ENCODE assay signal across 24 cellular contexts in the genomic region with DNA sequence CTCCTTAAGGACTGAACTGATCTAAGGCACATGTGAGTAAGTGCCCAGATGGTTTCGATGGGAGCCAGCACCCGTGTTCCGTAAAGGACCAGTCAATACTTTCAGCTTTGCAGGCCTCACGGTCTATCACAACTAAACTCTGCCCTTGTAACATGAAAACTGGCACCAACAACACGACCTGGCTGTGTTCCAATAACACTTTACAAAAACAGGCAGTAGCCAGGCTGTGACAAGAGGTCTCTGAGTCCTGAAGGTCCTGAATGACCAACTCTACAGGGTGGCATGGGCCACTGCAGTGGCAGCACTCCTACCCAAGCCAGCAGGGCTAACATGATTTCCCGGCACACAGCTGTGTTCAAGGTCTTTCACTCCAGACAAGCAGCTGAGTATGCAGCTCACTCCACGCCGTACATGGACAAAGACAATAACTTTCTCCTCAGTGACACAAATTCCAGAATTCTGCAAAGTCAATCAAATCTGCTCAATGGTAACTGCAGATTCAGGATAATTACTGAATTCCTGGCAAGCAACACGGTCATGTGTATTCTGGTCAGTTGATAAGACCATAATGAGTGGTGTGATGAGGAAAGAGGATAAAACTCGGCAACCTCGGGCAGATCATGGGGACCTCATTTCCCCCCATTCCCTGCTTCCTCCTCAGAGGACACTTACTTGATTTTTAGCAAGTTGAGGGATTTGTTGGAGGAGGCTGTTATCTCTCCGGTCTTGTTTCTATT. TPM values are rescaled to one million over a fixed set of nuclear protein-coding genes. Genes with fewer than 3 reads are reported as not detected.
A peak's percentile ranks its signal among the peaks of the same experiment; 100 is the strongest.
DNase-seq lines count a peak whose midpoint lies in the region; ATAC-seq and TF ChIP-seq lines count a peak whose summit lies in the region.
"Had no signal": no experiment of that assay in that cellular context is flagged by ENCODE, and none has a peak within 500 bp of the region (broad histone marks: within the 10 kb centered on the region; RNA-seq: fewer than 3 reads in every experiment).

No MANE protein-coding gene starts in this region.

- H3K27ac ChIP-seq in HEK293 (ENCODE audit: extremely low read depth, low read depth, low read length) (peak overlapping the region; percentile 6; the same call in 1 of the 2 replicates), left lung (no peak overlapping the region), SJCRH30 (no peak overlapping the region)
- H3K27ac ChIP-seq: esophagus squamous epithelium, HL-60, prostate gland, thoracic aorta had no signal

- H3K4me3 ChIP-seq in HEK293 (ENCODE audit: low read depth, low read length) (no peak overlapping the region), left lung (no peak overlapping the region), SJCRH30 (no peak overlapping the region)
- H3K4me3 ChIP-seq: breast epithelium, esophagus squamous epithelium, prostate gland, thoracic aorta had no signal

- H3K36me3 ChIP-seq in HEK293 (ENCODE audit: control insufficient read depth in 2 of 2, insufficient read depth in 1 of 2, low read length in 2 of 2) = peaks cover 75 to 83% of the 10 kb centered on the region in 2 experiments
- H3K36me3 ChIP-seq in left lung = peaks cover 11 to 99% of the 10 kb centered on the region in 2 donors
- peaks cover 88% of the 10 kb centered on the region for H3K36me3 ChIP-seq in SJCRH30

- H3K4me1 ChIP-seq in HEK293 (ENCODE audit: control insufficient read depth, insufficient read depth, low read length) (no peaks in the 10 kb centered on the region), left lung (peaks cover 0 to 3% of the 10 kb centered on the region in 2 donors), SJCRH30 (no peaks in the 10 kb centered on the region)
- H3K4me1 ChIP-seq: breast epithelium, esophagus squamous epithelium, prostate gland had no signal

- H3K9me3 ChIP-seq in HEK293 (ENCODE audit: control insufficient read depth, insufficient read depth, low read depth, low read length) = no peaks in the 10 kb centered on the region
- no peaks in the 10 kb centered on the region for H3K9me3 ChIP-seq in left lung
- H3K9me3 ChIP-seq in SJCRH30 (replicated peaks) = no peaks in the 10 kb centered on the region
- H3K9me3 ChIP-seq: breast epithelium, esophagus squamous epithelium, prostate gland, thoracic aorta had no signal

- peak; percentile 49 for ATAC-seq in left lung
- peak; percentile 48 for ATAC-seq in sciatic nerve
- ATAC-seq in GM19397 (IDR thresholded peaks at IDR 0.05; ENCODE audit: unreplicated experiment) = no peak
- no peak for ATAC-seq in HG02623 (IDR thresholded peaks at IDR 0.05; ENCODE audit: unreplicated experiment)
- ATAC-seq: activated naive CD8-positive, alpha-beta T cell treated with anti-CD3 and anti-CD28 coated beads, Interleukin-2, amount 50 U/mL, for 24 hours; CD8-positive, alpha-beta T cell; natural killer cell treated with Interleukin-12 subunit alpha and Interleukin-12 subunit beta and Interleukin-15 and Interleukin-18, amount 100 ng/mL, for 72 hours had no signal

- H3K27me3 ChIP-seq in left lung (no peaks in the 10 kb centered on the region), SJCRH30 (no peaks in the 10 kb centered on the region)
- H3K27me3 ChIP-seq: breast epithelium, esophagus squamous epithelium had no signal

- intact Hi-C loops in left lung (cut with DNase I) = no loop called here
- intact Hi-C loops in sciatic nerve (cut with DNase I) = no loop called here

- CTCF ChIA-PET in HEK293 (lab: Yijun Ruan, JAX) = interaction anchor here (1.1 to 1.6 kb wide), 2 partner anchors 14 to 20 kb away, joined by 3 to 6 read pairs; no protein-coding TSS in a partner anchor

- peak; percentile 24 to 48 for DNase-seq in dermis microvascular lymphatic vessel endothelial cell (ENCODE audit: low read depth in 2 of 2)
- peak in 1 of 2 donors; percentile 2 for DNase-seq in left lung
- no peak for DNase-seq in sciatic nerve (ENCODE audit: low spot score)
- DNase-seq in cortex of kidney (lab: John Stamatoyannopoulos, UW) = no peak
- no peak for DNase-seq in SJCRH30
- DNase-seq: activated naive CD8-positive, alpha-beta T cell treated with anti-CD3 and anti-CD28 coated beads, Interleukin-2, amount 50 U/mL, for 24 hours; CD8-positive, alpha-beta T cell; DMS79; esophagus squamous epithelium; glutamatergic neuron; HCEC 1CT; mesendoderm; NCI-H1930; NK-92 treated with Interleukin-12 subunit alpha and Interleukin-12 subunit beta, amount 100 ng/mL, for 24 hours; SW 1271 had no signal

- TF ChIP-seq CTCF in HEK293 (tag by site-specific recombination; IDR thresholded peaks at IDR 0.05) (no peak), left lung (IDR thresholded peaks at IDR 0.05) (no peak)

- POLR2A ChIA-PET in HEK293 (lab: Yijun Ruan, JAX) = interaction anchor here (1.1 kb wide), 1 partner anchor 45 kb away, joined by 5 read pairs; a partner anchor contains a TSS

TF ChIP-seq in HEK293, 187 proteins besides CTCF, POLR2A, EP300 and RAD21 (continues in another document):
- TF ChIP-seq ZNF433 (tag by site-specific recombination; IDR thresholded peaks at IDR 0.05; ENCODE audit: low read depth) (no peak), OSR2 (tag by site-specific recombination; IDR thresholded peaks at IDR 0.05) (no peak), ZNF155 (tag by site-specific recombination; IDR thresholded peaks at IDR 0.05) (no peak), ZNF529 (tag by site-specific recombination; IDR thresholded peaks at IDR 0.05; ENCODE audit: insufficient replicate concordance) (no peak), ZNF423 (tag by site-specific recombination; IDR thresholded peaks at IDR 0.05) (no peak), ZNF184 (tag by site-specific recombination; IDR thresholded peaks at IDR 0.05) (no peak), ZNF157 (tag by site-specific recombination; IDR thresholded peaks at IDR 0.05) (no peak), ZNF776 (tag by site-specific recombination; IDR thresholded peaks at IDR 0.05; ENCODE audit: borderline replicate concordance) (no peak), ZNF530 (tag by site-specific recombination; IDR thresholded peaks at IDR 0.05; ENCODE audit: low read depth) (no peak), ZNF664 (tag by site-specific recombination; IDR thresholded peaks at IDR 0.05) (no peak)
- TF ChIP-seq, protein P1, sequence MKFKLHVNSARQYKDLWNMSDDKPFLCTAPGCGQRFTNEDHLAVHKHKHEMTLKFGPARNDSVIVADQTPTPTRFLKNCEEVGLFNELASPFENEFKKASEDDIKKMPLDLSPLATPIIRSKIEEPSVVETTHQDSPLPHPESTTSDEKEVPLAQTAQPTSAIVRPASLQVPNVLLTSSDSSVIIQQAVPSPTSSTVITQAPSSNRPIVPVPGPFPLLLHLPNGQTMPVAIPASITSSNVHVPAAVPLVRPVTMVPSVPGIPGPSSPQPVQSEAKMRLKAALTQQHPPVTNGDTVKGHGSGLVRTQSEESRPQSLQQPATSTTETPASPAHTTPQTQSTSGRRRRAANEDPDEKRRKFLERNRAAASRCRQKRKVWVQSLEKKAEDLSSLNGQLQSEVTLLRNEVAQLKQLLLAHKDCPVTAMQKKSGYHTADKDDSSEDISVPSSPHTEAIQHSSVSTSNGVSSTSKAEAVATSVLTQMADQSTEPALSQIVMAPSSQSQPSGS (tag by site-specific recombination; IDR thresholded peaks at IDR 0.05; ENCODE audit: low read depth) = no peak
- TF ChIP-seq, protein P2, sequence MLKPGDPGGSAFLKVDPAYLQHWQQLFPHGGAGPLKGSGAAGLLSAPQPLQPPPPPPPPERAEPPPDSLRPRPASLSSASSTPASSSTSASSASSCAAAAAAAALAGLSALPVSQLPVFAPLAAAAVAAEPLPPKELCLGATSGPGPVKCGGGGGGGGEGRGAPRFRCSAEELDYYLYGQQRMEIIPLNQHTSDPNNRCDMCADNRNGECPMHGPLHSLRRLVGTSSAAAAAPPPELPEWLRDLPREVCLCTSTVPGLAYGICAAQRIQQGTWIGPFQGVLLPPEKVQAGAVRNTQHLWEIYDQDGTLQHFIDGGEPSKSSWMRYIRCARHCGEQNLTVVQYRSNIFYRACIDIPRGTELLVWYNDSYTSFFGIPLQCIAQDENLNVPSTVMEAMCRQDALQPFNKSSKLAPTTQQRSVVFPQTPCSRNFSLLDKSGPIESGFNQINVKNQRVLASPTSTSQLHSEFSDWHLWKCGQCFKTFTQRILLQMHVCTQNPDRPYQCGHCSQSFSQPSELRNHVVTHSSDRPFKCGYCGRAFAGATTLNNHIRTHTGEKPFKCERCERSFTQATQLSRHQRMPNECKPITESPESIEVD (tag by site-specific recombination; IDR thresholded peaks at IDR 0.05) = no peak
- TF ChIP-seq, protein P3, sequence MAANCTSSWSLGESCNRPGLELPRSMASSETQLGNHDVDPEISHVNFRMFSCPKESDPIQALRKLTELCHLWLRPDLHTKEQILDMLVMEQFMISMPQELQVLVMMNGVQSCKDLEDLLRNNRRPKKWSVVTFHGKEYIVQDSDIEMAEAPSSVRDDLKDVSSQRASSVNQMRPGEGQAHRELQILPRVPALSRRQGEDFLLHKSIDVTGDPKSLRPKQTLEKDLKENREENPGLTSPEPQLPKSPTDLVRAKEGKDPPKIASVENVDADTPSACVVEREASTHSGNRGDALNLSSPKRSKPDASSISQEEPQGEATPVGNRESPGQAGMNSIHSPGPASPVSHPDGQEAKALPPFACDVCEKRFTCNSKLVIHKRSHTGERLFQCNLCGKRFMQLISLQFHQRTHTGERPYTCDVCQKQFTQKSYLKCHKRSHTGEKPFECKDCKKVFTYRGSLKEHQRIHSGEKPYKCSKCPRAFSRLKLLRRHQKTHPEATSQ (tag by site-specific recombination; IDR thresholded peaks at IDR 0.05) = no peak

RNA-seq across cellular contexts. Expression of a gene that starts 15.2 kb away (rescaled TPM):
- total RNA-seq in dermis microvascular lymphatic vessel endothelial cell (67.7 and 87.9 TPM in 2 replicates), left lung (100 to 1,000 TPM in 1 of 2 donors, 10 to 100 TPM in 1; 95.3 to 122 TPM), sciatic nerve (82.3 TPM)
- 118 and 131 TPM in 2 replicates for total RNA-seq in SJCRH30 (2014; rRNA removed; shearing (Covaris generic))

RNA-seq across cellular contexts. Expression of a gene that starts 15.3 kb away (rescaled TPM):
- total RNA-seq in dermis microvascular lymphatic vessel endothelial cell (0.51 and 0.89 TPM in 2 replicates), left lung (1 to 10 TPM in 1 of 2 donors, under 1 TPM in 1; 0.52 to 1.6 TPM), sciatic nerve (0.85 TPM)
- total RNA-seq in SJCRH30 (2014; rRNA removed; shearing (Covaris generic)) = 0.25 and 0.49 TPM in 2 replicates

RNA-seq across cellular contexts. Expression of a gene that starts 34.7 kb away (rescaled TPM):
- total RNA-seq in dermis microvascular lymphatic vessel endothelial cell = 1.3 and 5.3 TPM in 2 replicates
- total RNA-seq in left lung = 1 to 10 TPM in 1 of 2 donors, under 1 TPM in 1; 0.24 to 1.3 TPM
- not detected for total RNA-seq in sciatic nerve
- 0.13 and 0.34 TPM in 2 replicates for total RNA-seq in SJCRH30 (2014; rRNA removed; shearing (Covaris generic))
- total RNA-seq: esophagus squamous epithelium, prostate gland, RPMI7951, thoracic aorta had no signal

RNA-seq across cellular contexts. Expression of a gene that starts 44.7 kb away (rescaled TPM):
- 26.6 and 29.7 TPM in 2 replicates for total RNA-seq in dermis microvascular lymphatic vessel endothelial cell
- total RNA-seq in left lung = 10 to 100 TPM; 26.2 to 33.8 TPM
- 17.9 TPM for total RNA-seq in sciatic nerve
- 26.7 and 28.4 TPM in 2 replicates for total RNA-seq in SJCRH30 (2014; rRNA removed; shearing (Covaris generic))

RNA-seq across cellular contexts. Expression of a gene that starts 44.9 kb away (rescaled TPM):
- 6.3 and 8.5 TPM in 2 replicates for total RNA-seq in dermis microvascular lymphatic vessel endothelial cell
- total RNA-seq in left lung = 10 to 100 TPM; 15.4 to 19.9 TPM
- 10.2 TPM for total RNA-seq in sciatic nerve
- total RNA-seq in SJCRH30 (2014; rRNA removed; shearing (Covaris generic)) = 50.3 and 52.8 TPM in 2 replicates

Comparison
In these comparisons a context has a peak if more than half of its experiments do, and no peak if none do; other contexts are left out.
1. DNase-seq: peak in dermis microvascular lymphatic vessel endothelial cell (2 of 2); none in sciatic nerve (single experiment), cortex of kidney (single experiment) and SJCRH30 (0 of 2).
2. ATAC-seq: peak in left lung (single experiment) and sciatic nerve (single experiment); none in GM19397 (single experiment) and HG02623 (single experiment).